Comparison of ENCODE assay signal across 8 cellular contexts in the genomic region with DNA sequence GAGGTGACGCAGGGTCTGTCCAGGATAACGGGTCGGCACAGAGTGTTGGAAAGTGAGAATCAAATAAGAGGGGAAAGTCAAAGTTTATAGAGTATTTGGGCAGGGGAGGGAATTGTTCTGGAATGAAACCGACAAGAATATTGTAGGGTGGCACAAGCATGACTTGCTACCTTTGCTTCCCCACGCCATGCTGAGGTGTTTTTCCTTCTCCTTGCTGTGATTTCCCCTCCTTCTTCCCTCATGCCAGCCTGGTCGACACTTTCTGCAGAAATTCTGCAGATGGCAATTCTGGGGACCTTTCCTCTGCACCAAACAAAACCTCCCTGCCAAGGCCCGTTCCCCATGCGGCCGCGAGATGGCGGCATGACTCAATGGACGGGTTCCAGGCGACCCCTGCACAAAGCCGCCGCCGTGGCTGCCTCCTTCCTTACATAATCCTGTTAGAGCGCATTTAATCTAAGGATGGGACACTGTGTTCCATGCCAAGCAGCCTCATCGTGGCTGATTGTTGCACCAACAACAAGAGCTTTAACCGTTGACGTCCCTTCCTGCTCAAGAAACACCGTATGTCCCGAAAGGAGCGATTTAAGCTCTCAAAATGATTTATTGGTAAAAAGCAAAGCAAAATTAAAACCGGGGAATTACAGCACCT. TPM values are rescaled to one million over a fixed set of nuclear protein-coding genes. Genes with fewer than 3 reads are reported as not detected.
A peak's percentile ranks its signal among the peaks of the same experiment; 100 is the strongest.
DNase-seq lines count a peak whose midpoint lies in the region; ATAC-seq lines count a peak whose summit lies in the region.

A gene (minus strand): TSS at position 290 of the 652 bp plus-strand sequence. CDS start 10,616 bp downstream, outside the sequence.

- ATAC-seq in GM21381 (IDR thresholded peaks at IDR 0.05; ENCODE audit: unreplicated experiment): peak; percentile 96

- H3K9me3 ChIP-seq in endocrine pancreas (ENCODE audit: control insufficient read depth, low read length) (no peaks in the 10 kb centered on the region), mesodermal cell (ENCODE audit: control insufficient read depth, low read length) (no peaks in the 10 kb centered on the region)

- H3K27ac ChIP-seq in mesodermal cell (ENCODE audit: low read depth, low read length, severe bottlenecking): peak within 1 kb of the TSS; percentile 45

- 2 to 20% methylated on average over 11 to 16 of the region's 24 CpGs for WGBS in mesodermal cell (ENCODE audit: insufficient coverage in 2 of 2), 2 experiments

- peaks cover 6% of the 10 kb centered on the region for H3K4me1 ChIP-seq in endocrine pancreas (ENCODE audit: control insufficient read depth, insufficient read depth, low read length)
- H3K4me1 ChIP-seq in mesodermal cell (ENCODE audit: control insufficient read depth, insufficient read depth, low read length, poor library complexity, severe bottlenecking): peaks cover 3% of the 10 kb centered on the region

- H3K4me3 ChIP-seq in endocrine pancreas (ENCODE audit: control insufficient read depth, insufficient read depth, low read length) (peak within 1 kb of the TSS; percentile 70), mesodermal cell (ENCODE audit: extremely low read depth, insufficient read depth, low read length, poor library complexity, severe bottlenecking) (peak within 1 kb of the TSS; percentile 24)

- no peak within 1 kb of the TSS for H3K9ac ChIP-seq in endocrine pancreas (ENCODE audit: control insufficient read depth, insufficient read depth, low read length)

- no peaks in the 10 kb centered on the region for H3K36me3 ChIP-seq in endocrine pancreas (ENCODE audit: control insufficient read depth, insufficient read depth, low read length)
- H3K36me3 ChIP-seq in mesodermal cell (ENCODE audit: control insufficient read depth, insufficient read depth, low read length): no peaks in the 10 kb centered on the region

- no peaks in the 10 kb centered on the region for H3K27me3 ChIP-seq in endocrine pancreas (ENCODE audit: control insufficient read depth, insufficient read depth, low read length)

- DNase-seq in COR-L47 (lab: John Stamatoyannopoulos, UW): peak; percentile 78
- peak; percentile 79 for DNase-seq in HT1080 (ENCODE audit: low read depth)
- peak; percentile 52 for DNase-seq in NK-92 treated with Interleukin-12 subunit alpha and Interleukin-12 subunit beta, amount 100 ng/mL, for 24 hours (lab: John Stamatoyannopoulos, UW)
- DNase-seq in activated CD8-positive, alpha-beta memory T cell treated with anti-CD3 and anti-CD28 coated beads for 4 hours (ENCODE audit: low read depth in 2 of 2): peak; percentile 46 to 56
- peak; percentile 67 for DNase-seq in stimulated activated CD8-positive, alpha-beta memory T cell treated with anti-CD3 and anti-CD28 coated beads, Interleukin-15, amount 100 ng/mL, for 1 hour (ENCODE audit: low read depth)

RNA-seq across cellular contexts. Expression of the gene that starts here (rescaled TPM):
- total RNA-seq in HT1080 (2014; rRNA removed; shearing (Covaris generic)): 0.02 and 0.03 TPM in 2 replicates
- 0.03 and 0.07 TPM in 2 replicates for polyA plus RNA-seq in HT1080 (2015; cell fraction: cytosol; rRNA removed)
- polyA plus RNA-seq in HT1080 (2015; cell fraction: nucleus; rRNA removed): not detected in 2 replicates
- not detected for polyA plus RNA-seq in mesodermal cell (2013, experiment 1 of 2)
- polyA plus RNA-seq in mesodermal cell (2013, experiment 2 of 2): not detected

Comparison
In these comparisons a context has a peak if more than half of its experiments do, and no peak if none do; other contexts are left out.
1. Peak in every context shown above with its lines: DNase-seq, ATAC-seq, H3K4me3 ChIP-seq and H3K27ac ChIP-seq.
2. Peak in DNase-seq in HT1080; RNA of the gene not detected or under 1 TPM.